9 cellular contexts compared by ENCODE assay signal in genomic region chr10:13382759-13383753, GRCh38. TPM values are rescaled to one million over a fixed set of nuclear protein-coding genes. Genes with fewer than 3 reads are reported as not detected.
DNase-seq lines count a peak whose midpoint lies in the region; ATAC-seq, FAIRE-seq and TF ChIP-seq lines count a peak whose summit lies in the region.
"Had no signal": no experiment of that assay in that cellular context is flagged by ENCODE, and none has a peak within 500 bp of the region (broad histone marks: within the 10 kb centered on the region; RNA-seq: fewer than 3 reads in every experiment).

No MANE protein-coding gene starts in this region.

- H3K27me3 Mint-ChIP-seq in activated T-cell treated with anti-CD3 and anti-CD28 coated beads, Interleukin-2, amount 50 U/mL, for 72 hours (ENCODE audit: low read depth): peaks cover 35% of the 10 kb centered on the region
- H3K27me3 Mint-ChIP-seq in activated naive CD8-positive, alpha-beta T cell treated with anti-CD3 and anti-CD28 coated beads for 36 hours: peaks cover 55% of the 10 kb centered on the region

- no peak overlapping the region for H3K27ac ChIP-seq in HepG2 (ENCODE audit: extremely low read length, insufficient read depth, low read length)
- H3K27ac ChIP-seq in thoracic aorta: no peak overlapping the region
- H3K27ac ChIP-seq in tibial artery: no peak overlapping the region

- FAIRE-seq in HepG2 (lab: Jason Lieb, UNC): no peak

- peaks cover 0 to 2% of the 10 kb centered on the region in 2 donors for H3K36me3 Mint-ChIP-seq in activated T-cell treated with anti-CD3 and anti-CD28 coated beads, Interleukin-2, amount 50 U/mL, for 72 hours (ENCODE audit: insufficient read depth in 2 of 2)
- no peaks in the 10 kb centered on the region for H3K36me3 Mint-ChIP-seq in activated naive CD8-positive, alpha-beta T cell treated with anti-CD3 and anti-CD28 coated beads for 36 hours

- H3K4me1 ChIP-seq in HepG2 (ENCODE audit: insufficient read depth, low read length) (peaks cover 25% of the 10 kb centered on the region), thoracic aorta (ENCODE audit: control insufficient read depth in 1 of 2, low read depth in 2 of 2) (peaks cover 0 to 10% of the 10 kb centered on the region in 2 donors), tibial artery (peaks cover 0 to 14% (median 10%) of the 10 kb centered on the region in 4 donors)

- TF ChIP-seq CTCF in HepG2 (CRISPR knock-in tag; IDR thresholded peaks at IDR 0.05) (no peak), thoracic aorta (IDR thresholded peaks at IDR 0.05) (no peak), tibial artery (IDR thresholded peaks at IDR 0.05) (no peak)

- ATAC-seq in activated T-cell treated with anti-CD3 and anti-CD28 coated beads, Interleukin-2, amount 50 U/mL, for 72 hours (replicated peaks in 1 of 2): no peak
- ATAC-seq in HepG2 (peak; percentile 57), thoracic aorta (ENCODE audit: insufficient number of reproducible peaks, low FRiP score, low read depth) (no peak), GM21367 (IDR thresholded peaks at IDR 0.05; ENCODE audit: unreplicated experiment) (no peak), GM21447 (IDR thresholded peaks at IDR 0.05; ENCODE audit: unreplicated experiment) (no peak)

- no peak for TF ChIP-seq EP300 in HepG2 (IDR thresholded peaks at IDR 0.05; ENCODE audit: low read depth in 2 of 2, low read length in 2 of 2)
- TF ChIP-seq EP300 in HepG2 (CRISPR knock-in tag; IDR thresholded peaks at IDR 0.05; ENCODE audit: borderline replicate concordance): no peak

- BruUV-seq in HepG2 (replicated peaks; lab: Mats Ljungman, UMichigan): no TSS peak

- H2AFZ ChIP-seq in HepG2 (ENCODE audit: low read length): no peak overlapping the region

- no peak for TF ChIP-seq RAD21 in HepG2 (CRISPR knock-in tag; IDR thresholded peaks at IDR 0.05)

- in situ Hi-C loops in HepG2 (cut with HindIII; ENCODE audit: extremely low pct_ligation_motif_present, low pct_unique_long_range_greater_than_20kb): no loop called here

- no peak for TF ChIP-seq POLR2A in HepG2 (IDR thresholded peaks at IDR 0.05; ENCODE audit: insufficient read depth in 1 of 2, low read depth in 2 of 2, low read length in 2 of 2)

- peak overlapping the region; percentile 63 to 68 for H3K4me3 Mint-ChIP-seq in activated T-cell treated with anti-CD3 and anti-CD28 coated beads, Interleukin-2, amount 50 U/mL, for 72 hours
- H3K4me3 Mint-ChIP-seq in activated naive CD8-positive, alpha-beta T cell treated with anti-CD3 and anti-CD28 coated beads for 36 hours: peak overlapping the region; percentile 60

- H3K4me3 ChIP-seq in HepG2 (replicated peaks in 1 of 3; ENCODE audit: insufficient read depth in 1 of 3, low read depth in 2 of 3, low read length in 3 of 3): peak overlapping the region in 2 of 3 experiments; percentile 18 to 37; a peak in 4 of 6 replicates
- peak overlapping the region; percentile 27 for H3K4me3 ChIP-seq in thoracic aorta
- H3K4me3 ChIP-seq in tibial artery: peak overlapping the region in 1 of 2 donors; percentile 36

- H3K9me3 ChIP-seq in HepG2 (ENCODE audit: low read length): no peaks in the 10 kb centered on the region
- H3K9me3 ChIP-seq in thoracic aorta: no peaks in the 10 kb centered on the region
- H3K9me3 ChIP-seq in tibial artery: no peaks in the 10 kb centered on the region

- DNase-seq in activated T-cell treated with anti-CD3 and anti-CD28 coated beads, Interleukin-2, amount 50 U/mL, for 72 hours: no peak
- no peak for DNase-seq in activated T-cell treated with anti-CD3 and anti-CD28 coated beads, Interleukin-2, amount 50 U/mL, for 1 hour
- no peak for DNase-seq in activated naive CD8-positive, alpha-beta T cell treated with anti-CD3 and anti-CD28 coated beads for 36 hours
- DNase-seq in HepG2 (ENCODE audit: low spot score) (no peak), thoracic aorta (ENCODE audit: low spot score) (no peak), tibial artery (no peak)
- DNase-seq: EL had no signal

- H3K27me3 ChIP-seq in HepG2 (ENCODE audit: control insufficient read depth in 1 of 2, insufficient read depth in 2 of 2, low read length in 2 of 2): peaks cover 3 to 25% of the 10 kb centered on the region in 2 experiments; a peak in 3 of 5 replicates
- no peaks in the 10 kb centered on the region for H3K27me3 ChIP-seq in thoracic aorta (replicated peaks; ENCODE audit: insufficient read depth)
- H3K27me3 ChIP-seq in tibial artery: peaks cover 0 to 47% of the 10 kb centered on the region in 2 donors

- H4K20me1 ChIP-seq in HepG2 (ENCODE audit: insufficient read depth, low read length): no peaks in the 10 kb centered on the region

- no peak overlapping the region for H3K27ac Mint-ChIP-seq in activated T-cell treated with anti-CD3 and anti-CD28 coated beads, Interleukin-2, amount 50 U/mL, for 72 hours
- no peak overlapping the region for H3K27ac Mint-ChIP-seq in activated naive CD8-positive, alpha-beta T cell treated with anti-CD3 and anti-CD28 coated beads for 36 hours

- POLR2A ChIA-PET in HepG2 (lab: Yijun Ruan, JAX): no interaction called here

- H3K4me2 ChIP-seq in HepG2 (ENCODE audit: low read depth, low read length): peak overlapping the region; percentile 76

- 11% methylated on average over 37 of the region's 39 CpGs for WGBS in HepG2 (ENCODE audit: low lambda C conversion rate)

- H3K4me1 Mint-ChIP-seq in activated T-cell treated with anti-CD3 and anti-CD28 coated beads, Interleukin-2, amount 50 U/mL, for 72 hours (ENCODE audit: low read depth): peaks cover 12% of the 10 kb centered on the region
- H3K4me1 Mint-ChIP-seq in activated naive CD8-positive, alpha-beta T cell treated with anti-CD3 and anti-CD28 coated beads for 36 hours: peaks cover 8% of the 10 kb centered on the region

- H3K36me3 ChIP-seq in HepG2 (replicated peaks in 1 of 2; ENCODE audit: control insufficient read depth in 1 of 2, insufficient read depth in 2 of 2, low read length in 2 of 2): no peaks in the 10 kb centered on the region
- no peaks in the 10 kb centered on the region for H3K36me3 ChIP-seq in thoracic aorta
- H3K36me3 ChIP-seq in tibial artery: no peaks in the 10 kb centered on the region

- no peak overlapping the region for H3K9ac ChIP-seq in HepG2 (ENCODE audit: insufficient read depth, low read depth, low read length)

- CTCF ChIA-PET in HepG2 (lab: Yijun Ruan, JAX; ENCODE audit: low intra/inter-chr PET ratio, low total read pairs): no interaction called here

- no peaks in the 10 kb centered on the region for H3K79me2 ChIP-seq in HepG2 (ENCODE audit: insufficient read depth, low read length)

- intact Hi-C loops in HepG2 (cut with micrococcal nuclease; ENCODE audit: unreplicated experiment): no loop called here
- intact Hi-C loops in tibial artery (cut with DNase I; ENCODE audit: low total_unique reads): no loop called here

- no peaks in the 10 kb centered on the region for H3K9me3 Mint-ChIP-seq in activated T-cell treated with anti-CD3 and anti-CD28 coated beads, Interleukin-2, amount 50 U/mL, for 72 hours
- H3K9me3 Mint-ChIP-seq in activated naive CD8-positive, alpha-beta T cell treated with anti-CD3 and anti-CD28 coated beads for 36 hours: no peaks in the 10 kb centered on the region

TF ChIP-seq in HepG2, 621 proteins besides CTCF, POLR2A, EP300 and RAD21 (continues in another document):
- 0 out of 2 replicates have a peak, but pooled peaks have one; percentile 48 for TF ChIP-seq EZH2 (conservative IDR thresholded peaks at IDR 0.05; ENCODE audit: low read depth, low read length)
- peak; percentile 47 for TF ChIP-seq ZEB1 (IDR thresholded peaks at IDR 0.05; ENCODE audit: insufficient replicate concordance, low read depth)
- TF ChIP-seq, protein P1, sequence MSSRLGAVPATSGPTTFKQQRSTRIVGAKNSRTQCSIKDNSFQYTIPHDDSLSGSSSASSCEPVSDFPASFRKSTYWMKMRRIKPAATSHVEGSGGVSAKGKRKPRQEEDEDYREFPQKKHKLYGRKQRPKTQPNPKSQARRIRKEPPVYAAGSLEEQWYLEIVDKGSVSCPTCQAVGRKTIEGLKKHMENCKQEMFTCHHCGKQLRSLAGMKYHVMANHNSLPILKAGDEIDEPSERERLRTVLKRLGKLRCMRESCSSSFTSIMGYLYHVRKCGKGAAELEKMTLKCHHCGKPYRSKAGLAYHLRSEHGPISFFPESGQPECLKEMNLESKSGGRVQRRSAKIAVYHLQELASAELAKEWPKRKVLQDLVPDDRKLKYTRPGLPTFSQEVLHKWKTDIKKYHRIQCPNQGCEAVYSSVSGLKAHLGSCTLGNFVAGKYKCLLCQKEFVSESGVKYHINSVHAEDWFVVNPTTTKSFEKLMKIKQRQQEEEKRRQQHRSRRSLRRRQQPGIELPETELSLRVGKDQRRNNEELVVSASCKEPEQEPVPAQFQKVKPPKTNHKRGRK (CRISPR knock-in tag; IDR thresholded peaks at IDR 0.05): peak; percentile 93

RNA-seq across cellular contexts. Expression of gene SEPHS1, which starts 35.0 kb away (rescaled TPM):
- 10 to 100 TPM; 44.7 to 48.8 TPM for total RNA-seq in activated T-cell treated with anti-CD3 and anti-CD28 coated beads, Interleukin-2, amount 50 U/mL, for 72 hours
- total RNA-seq in activated naive CD8-positive, alpha-beta T cell treated with anti-CD3 and anti-CD28 coated beads for 36 hours: 10 to 100 TPM; 66.5 to 68.7 TPM
- total RNA-seq in HepG2 (2016; rRNA removed; fragmentation: Illumina TruSeq; extraction: Trizol) (61.5 and 76.0 TPM in 2 replicates), thoracic aorta (10 to 100 TPM; 24.8 to 68.6 TPM)
- total RNA-seq in HepG2 (2016; cell fraction: cytosol; rRNA removed; fragmentation: Illumina TruSeq; extraction: Trizol; ENCODE audit: low read depth): 81.7 and 82.0 TPM in 2 replicates
- total RNA-seq in HepG2 (2016; cell fraction: insoluble cytoplasmic fraction; rRNA removed; fragmentation: Illumina TruSeq; extraction: Trizol): 64.7 and 68.6 TPM in 2 replicates
- total RNA-seq in HepG2 (2016; cell fraction: membrane; rRNA removed; fragmentation: Illumina TruSeq; extraction: Trizol): 145 and 152 TPM in 2 replicates
- total RNA-seq in HepG2 (2016; cell fraction: nucleus; rRNA removed; fragmentation: Illumina TruSeq; extraction: Trizol): 26.6 and 33.5 TPM in 2 replicates
- 52.3 and 57.8 TPM in 2 replicates for polyA plus RNA-seq in HepG2 (2011; rRNA removed)
- 37.6 and 45.1 TPM in 2 replicates for polyA plus RNA-seq in HepG2 (2011; cell fraction: cytosol; rRNA removed)
- 19.5 and 19.9 TPM in 2 replicates for polyA plus RNA-seq in HepG2 (2011; cell fraction: nucleus; rRNA removed)
- polyA plus RNA-seq in HepG2 (2012): 32.9 and 36.4 TPM in 2 replicates
- 167 and 171 TPM in 2 replicates for polyA plus RNA-seq in HepG2 (2016; cell fraction: cytosol; fragmentation: Illumina TruSeq; extraction: Trizol; ENCODE audit: low read depth)
- 95.6 and 112 TPM in 2 replicates for polyA plus RNA-seq in HepG2 (2016; cell fraction: insoluble cytoplasmic fraction; fragmentation: Illumina TruSeq; extraction: Trizol; ENCODE audit: low read depth)
- 189 and 199 TPM in 2 replicates for polyA plus RNA-seq in HepG2 (2016; cell fraction: membrane; fragmentation: Illumina TruSeq; extraction: Trizol; ENCODE audit: low read depth)
- polyA plus RNA-seq in HepG2 (2016; cell fraction: nucleus; fragmentation: Illumina TruSeq; extraction: Trizol; ENCODE audit: insufficient read depth, low read depth): 67.4 and 69.2 TPM in 2 replicates
- polyA minus RNA-seq in HepG2 (2011; rRNA and poly(A)+ RNA removed; ENCODE audit: low replicate concordance): 44.9 and 79.2 TPM in 2 replicates
- 26.9 and 32.6 TPM in 2 replicates for polyA minus RNA-seq in HepG2 (2011; cell fraction: cytosol; rRNA and poly(A)+ RNA removed)
- polyA minus RNA-seq in HepG2 (2011; cell fraction: nucleus; rRNA and poly(A)+ RNA removed): 18.8 and 19.8 TPM in 2 replicates
